In genomic region chr2:53896864-53897263, GRCh38 we compare ENCODE assay signal across 13 cellular contexts. TPM values are rescaled to one million over a fixed set of nuclear protein-coding genes. Genes with fewer than 3 reads are reported as not detected.
DNase-seq lines count a peak whose midpoint lies in the region; ATAC-seq and TF ChIP-seq lines count a peak whose summit lies in the region.
"Had no signal": no experiment of that assay in that cellular context is flagged by ENCODE, and none has a peak within 500 bp of the region (broad histone marks: within the 10 kb centered on the region; RNA-seq: fewer than 3 reads in every experiment).

No MANE protein-coding gene starts in this region.

- H2AK5ac ChIP-seq in mesenchymal stem cell (ENCODE audit: low read length, severe bottlenecking), result no peak overlapping the region

- H3K27ac ChIP-seq in mesenchymal stem cell (ENCODE audit: low read length, poor library complexity, severe bottlenecking), result no peak overlapping the region
- H3K27ac ChIP-seq: SJCRH30 had no signal

- no peak overlapping the region for H3K4me2 ChIP-seq in mesenchymal stem cell (ENCODE audit: low read length, poor library complexity, severe bottlenecking)

- peak overlapping the region; percentile 29 for H3K27ac Mint-ChIP-seq in dendritic cell treated with granulocyte-macrophage colony-stimulating factor and Interleukin-4, amounts not matched to agents 40 ng/mL and 50 ng/mL, for 4 days

- H3K18ac ChIP-seq in mesenchymal stem cell (ENCODE audit: low read depth in 1 of 2, low read length in 2 of 2), result no peak overlapping the region

- H3K36me3 ChIP-seq in mesenchymal stem cell (ENCODE audit: control insufficient read depth in 1 of 2, insufficient read depth in 2 of 2, low read depth in 1 of 2, low read length in 2 of 2), result peaks cover 15 to 91% of the 10 kb centered on the region in 2 experiments

- no peaks in the 10 kb centered on the region for H3K27me3 ChIP-seq in mesenchymal stem cell (ENCODE audit: control insufficient read depth in 1 of 2, insufficient read depth in 1 of 2, low read length in 2 of 2)
- H3K27me3 ChIP-seq: SJCRH30 had no signal

- H2BK12ac ChIP-seq in mesenchymal stem cell (ENCODE audit: low read length in 2 of 2), result no peak overlapping the region

- no peak for TF ChIP-seq POLR2A in erythroblast (IDR thresholded peaks at IDR 0.05; ENCODE audit: low read length)

- H3K9ac ChIP-seq in mesenchymal stem cell (ENCODE audit: low read length), result no peak overlapping the region

- no peak overlapping the region for H3K4ac ChIP-seq in mesenchymal stem cell (ENCODE audit: low read depth in 1 of 2, low read length in 2 of 2)

- DNase-seq in AG09319 (ENCODE audit: extremely low read depth, low read depth) (peak; percentile 10), HPDE6-E6E7 (ENCODE audit: extremely low spot score) (peak; percentile 72), mesenchymal stem cell (peak; percentile 26), erythroblast (lab: John Stamatoyannopoulos, UW) (no peak)
- no peak for DNase-seq in stimulated activated naive CD8-positive, alpha-beta T cell treated with anti-CD3 and anti-CD28 coated beads, Interleukin-15, Interleukin-2, amounts not matched to agents 100 U/mL and 50 U/mL, for 24 hours
- DNase-seq: KG1, NCI-H446 treated with DMSO at 0.1 percent for 48 hours, retina, SJCRH30 had no signal

- no peak overlapping the region for H2AFZ ChIP-seq in mesenchymal stem cell (ENCODE audit: low read depth, low read length)

- no peak for TF ChIP-seq CTCF in AG09319 (IDR thresholded peaks at IDR 0.05; ENCODE audit: low read depth, low read length)

- H3K4me1 Mint-ChIP-seq in dendritic cell treated with granulocyte-macrophage colony-stimulating factor and Interleukin-4, amounts not matched to agents 40 ng/mL and 50 ng/mL, for 4 days (ENCODE audit: low read depth), result no peaks in the 10 kb centered on the region

- H3K4me3 ChIP-seq in mesenchymal stem cell (ENCODE audit: insufficient read depth in 1 of 2, low read depth in 1 of 2, low read length in 2 of 2), result no peak overlapping the region
- H3K4me3 ChIP-seq: SJCRH30 had no signal

- no peaks in the 10 kb centered on the region for H3K27me3 Mint-ChIP-seq in dendritic cell treated with granulocyte-macrophage colony-stimulating factor and Interleukin-4, amounts not matched to agents 40 ng/mL and 50 ng/mL, for 4 days
- H3K27me3 Mint-ChIP-seq: activated naive CD8-positive, alpha-beta T cell had no signal

- H3K14ac ChIP-seq in mesenchymal stem cell (ENCODE audit: low read length in 2 of 2), result no peak overlapping the region

- peaks cover 8% of the 10 kb centered on the region for H3K79me1 ChIP-seq in mesenchymal stem cell (replicated peaks; ENCODE audit: low read length, poor library complexity, severe bottlenecking)

- no peak overlapping the region for H3K23ac ChIP-seq in mesenchymal stem cell (ENCODE audit: low read length in 2 of 2)

- intact Hi-C loops in dendritic cell treated with granulocyte-macrophage colony-stimulating factor and Interleukin-4, amounts not matched to agents 40 ng/mL and 50 ng/mL, for 4 days (cut with micrococcal nuclease), result no loop called here

- no peak overlapping the region for H4K8ac ChIP-seq in mesenchymal stem cell (ENCODE audit: low read length)

- H3K36me3 Mint-ChIP-seq in dendritic cell treated with granulocyte-macrophage colony-stimulating factor and Interleukin-4, amounts not matched to agents 40 ng/mL and 50 ng/mL, for 4 days (ENCODE audit: low read depth), result peaks cover 81% of the 10 kb centered on the region

- ATAC-seq in GM21515 (IDR thresholded peaks at IDR 0.05; ENCODE audit: unreplicated experiment) (no peak), HG03097 (IDR thresholded peaks at IDR 0.05; ENCODE audit: low FRiP score, unreplicated experiment) (no peak)
- ATAC-seq in stimulated activated naive CD8-positive, alpha-beta T cell treated with anti-CD3 and anti-CD28 coated beads, Interleukin-15, Interleukin-2, amounts not matched to agents 100 U/mL and 50 U/mL, for 24 hours, result no peak

- H3K4me3 Mint-ChIP-seq in dendritic cell treated with granulocyte-macrophage colony-stimulating factor and Interleukin-4, amounts not matched to agents 40 ng/mL and 50 ng/mL, for 4 days, result no peak overlapping the region
- H3K4me3 Mint-ChIP-seq: activated naive CD8-positive, alpha-beta T cell had no signal

- H3K4me1 ChIP-seq in mesenchymal stem cell (ENCODE audit: control insufficient read depth, insufficient read depth, low read depth, low read length), result peaks cover 2% of the 10 kb centered on the region
- H3K4me1 ChIP-seq: SJCRH30 had no signal

- H2BK120ac ChIP-seq in mesenchymal stem cell (ENCODE audit: low read depth, low read length), result no peak overlapping the region

- H3K9me3 Mint-ChIP-seq in dendritic cell treated with granulocyte-macrophage colony-stimulating factor and Interleukin-4, amounts not matched to agents 40 ng/mL and 50 ng/mL, for 4 days, result no peaks in the 10 kb centered on the region

- no peak overlapping the region for H2BK15ac ChIP-seq in mesenchymal stem cell (ENCODE audit: low read depth, poor library complexity, severe bottlenecking)

- H3K9me3 ChIP-seq in mesenchymal stem cell (ENCODE audit: control insufficient read depth, low read length), result no peaks in the 10 kb centered on the region
- H3K9me3 ChIP-seq: SJCRH30 had no signal

- 61% methylated on average over 3 of the region's 3 CpGs for WGBS in mesenchymal stem cell

- no peak overlapping the region for H2BK5ac ChIP-seq in mesenchymal stem cell (ENCODE audit: low read depth, low read length, poor library complexity, severe bottlenecking)

- no peak overlapping the region for H4K91ac ChIP-seq in mesenchymal stem cell (ENCODE audit: low read length)

RNA-seq across cellular contexts. Expression of gene GPR75, which starts 37.1 kb away (rescaled TPM):
- polyA plus RNA-seq in mesenchymal stem cell (2013, experiment 1 of 2), result 1.3 TPM
- polyA plus RNA-seq in mesenchymal stem cell (2013, experiment 2 of 2), result 1.2 TPM

Comparison
In these comparisons a context has a peak if more than half of its experiments do, and no peak if none do; other contexts are left out.
1. DNase-seq: peak in AG09319 (single experiment), HPDE6-E6E7 (single experiment) and mesenchymal stem cell (single experiment); none in erythroblast (0 of 2) and stimulated activated naive CD8-positive, alpha-beta T cell treated with anti-CD3 and anti-CD28 coated beads, Interleukin-15, Interleukin-2, amounts not matched to agents 100 U/mL and 50 U/mL, for 24 hours (single experiment).